ENCODE assay signal across 19 cellular contexts in the genomic region with DNA sequence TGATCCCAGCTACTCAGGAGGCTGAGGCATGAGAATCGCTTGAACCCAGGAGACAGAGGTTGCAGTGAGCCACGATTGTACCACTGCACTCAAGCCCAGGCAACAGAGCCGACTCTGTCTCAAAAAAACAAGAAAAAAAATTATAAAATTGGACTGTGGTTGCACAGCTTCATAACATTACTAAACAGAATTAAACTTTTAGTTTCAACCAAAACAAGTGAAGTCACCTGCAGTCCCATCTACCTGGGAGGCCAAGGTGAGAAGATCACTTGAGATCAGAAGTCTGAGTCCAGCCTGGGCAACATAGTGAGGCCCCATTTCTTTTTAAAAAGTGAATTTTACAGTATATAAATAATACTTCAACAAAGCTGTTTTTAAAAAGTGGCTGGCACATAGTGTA. TPM values are rescaled to one million over a fixed set of nuclear protein-coding genes. Genes with fewer than 3 reads are reported as not detected.
"Had no signal": no experiment of that assay in that cellular context is flagged by ENCODE, and none has a peak within 500 bp of the region (broad histone marks: within the 10 kb centered on the region; RNA-seq: fewer than 3 reads in every experiment).

No MANE protein-coding gene starts in this region.

- ATAC-seq: activated CD8-positive, alpha-beta T cell treated with anti-CD3 and anti-CD28 coated beads, Interleukin-2, amount 10 ng/mL, durations not matched to agents 7 days and 5 days; left colon; naive thymus-derived CD8-positive, alpha-beta T cell; psoas muscle; right cardiac atrium had no signal

- H3K27ac Mint-ChIP-seq: endodermal cell, type B pancreatic cell had no signal

- DNase-seq: activated B cell treated with CpG ODN at 0.5 μM for 24 hours; activated CD8-positive, alpha-beta T cell treated with anti-CD3 and anti-CD28 coated beads, Interleukin-2, amount 10 ng/mL, durations not matched to agents 7 days and 5 days; anterior cingulate cortex; caudate nucleus; dorsolateral prefrontal cortex; foreskin fibroblast; glutamatergic neuron; hypothalamus; left colon; mesendoderm; naive thymus-derived CD8-positive, alpha-beta T cell; ovary; psoas muscle; right cardiac atrium; T-helper 9 cell; testis had no signal

- H3K27me3 Mint-ChIP-seq: activated B cell treated with CpG ODN at 0.5 μM for 24 hours; brain; naive thymus-derived CD8-positive, alpha-beta T cell had no signal

- H3K4me3 Mint-ChIP-seq: activated B cell treated with CpG ODN at 0.5 μM for 24 hours; activated CD8-positive, alpha-beta T cell treated with anti-CD3 and anti-CD28 coated beads, Interleukin-2, amount 10 ng/mL, durations not matched to agents 7 days and 5 days; brain; endodermal cell; naive thymus-derived CD8-positive, alpha-beta T cell; type B pancreatic cell had no signal

- H3K36me3 Mint-ChIP-seq: brain, type B pancreatic cell had no signal

- H3K9me3 Mint-ChIP-seq: activated B cell treated with CpG ODN at 0.5 μM for 24 hours, endodermal cell, type B pancreatic cell had no signal

RNA-seq across cellular contexts. Expression of gene CD5, which starts 47.8 kb away (rescaled TPM):
- total RNA-seq: endodermal cell had no signal
